17 cellular contexts compared by ENCODE assay signal in genomic region chr16:54780266-54780665, GRCh38.
DNase-seq lines count a peak whose midpoint lies in the region; ATAC-seq and TF ChIP-seq lines count a peak whose summit lies in the region.
"Had no signal": no experiment of that assay in that cellular context is flagged by ENCODE, and none has a peak within 500 bp of the region (broad histone marks: within the 10 kb centered on the region; RNA-seq: fewer than 3 reads in every experiment).

No MANE protein-coding gene starts in this region.

- no peak for TF ChIP-seq CTCF in foreskin keratinocyte (conservative IDR thresholded peaks at IDR 0.05)

- H3K27ac ChIP-seq in foreskin keratinocyte: no peak overlapping the region
- no peak overlapping the region for H3K27ac ChIP-seq in substantia nigra (ENCODE audit: low read depth, low read length, poor library complexity, severe bottlenecking)

- peak; percentile 34 for ATAC-seq in foreskin keratinocyte
- ATAC-seq: GM23338 had no signal

- in situ Hi-C loops in SK-MEL-5 (cut with HindIII; ENCODE audit: low pct_unique_long_range_greater_than_20kb, low sequenced_read_pairs): no loop called here

- H3K27me3 ChIP-seq in foreskin keratinocyte: no peaks in the 10 kb centered on the region
- H3K27me3 ChIP-seq: BE2C had no signal

- DNase-seq in LHCN-M2 (ENCODE audit: low read depth) (peak; percentile 18), SK-MEL-5 (ENCODE audit: low read depth, low spot score) (peak; percentile 32), foreskin keratinocyte (peak; percentile 38 to 57), pons (ENCODE audit: low spot score) (peak; percentile 5), HuH-7 (ENCODE audit: low spot score) (no peak), substantia nigra (lab: John Stamatoyannopoulos, UW) (no peak), NCI-H2227 treated with DMSO at 0.1 percent for 48 hours (lab: John Stamatoyannopoulos, UW) (no peak), activated gamma-delta T cell (lab: John Stamatoyannopoulos, UW) (no peak)
- DNase-seq: ACHN; BE2C; C1 segment of cervical spinal cord; CD4-positive, CD25-positive, alpha-beta regulatory T cell; CD8-positive, alpha-beta memory T cell; DMS79 treated with DMSO at 0.1 percent for 48 hours; GF-D8; HCEC 1CT had no signal

- H3K4me1 ChIP-seq in foreskin keratinocyte: peaks cover 3% of the 10 kb centered on the region
- H3K4me1 ChIP-seq: BE2C had no signal

Comparison
In these comparisons a context has a peak if more than half of its experiments do, and no peak if none do; other contexts are left out.
1. DNase-seq: peak in LHCN-M2 (single experiment), SK-MEL-5 (single experiment), foreskin keratinocyte (2 of 2) and pons (single experiment); none in HuH-7 (single experiment), substantia nigra (0 of 49), NCI-H2227 treated with DMSO at 0.1 percent for 48 hours (single experiment) and activated gamma-delta T cell (single experiment).